Comparison of ENCODE assay signal across 13 cellular contexts in genomic region chr2:64105676-64106461, GRCh38. TPM values are rescaled to one million over a fixed set of nuclear protein-coding genes. Genes with fewer than 3 reads are reported as not detected.
DNase-seq lines count a peak whose midpoint lies in the region; ATAC-seq, FAIRE-seq and TF ChIP-seq lines count a peak whose summit lies in the region.
"Had no signal": no experiment of that assay in that cellular context is flagged by ENCODE, and none has a peak within 500 bp of the region (broad histone marks: within the 10 kb centered on the region; RNA-seq: fewer than 3 reads in every experiment).

No MANE protein-coding gene starts in this region.

- peak; percentile 56 for FAIRE-seq in GM12891 (lab: Jason Lieb, UNC)
- FAIRE-seq: G401.6, HTR-8/SVneo had no signal

- no peak for TF ChIP-seq CTCF in tibial nerve (IDR thresholded peaks at IDR 0.05)

- no peak overlapping the region for H3K4me3 Mint-ChIP-seq in activated T-helper 17 cell treated with anti-CD3 and anti-CD28 coated beads, Interleukin-2, amount 50 U/mL, for 72 hours
- H3K4me3 Mint-ChIP-seq: brain had no signal

- peaks cover 33% of the 10 kb centered on the region for H3K36me3 ChIP-seq in mesodermal cell (ENCODE audit: control insufficient read depth, insufficient read depth, low read length)
- peaks cover 0 to 34% (median 0%) of the 10 kb centered on the region in 3 donors for H3K36me3 ChIP-seq in tibial nerve

- intact Hi-C loops in sciatic nerve (cut with DNase I), result no loop called here

- H3K27me3 ChIP-seq in tibial nerve, result no peaks in the 10 kb centered on the region

- TF ChIP-seq POLR2A in GM12891 (IDR thresholded peaks at IDR 0.05; ENCODE audit: low read depth, low read length), result no peak
- no peak for TF ChIP-seq POLR2A in tibial nerve (IDR thresholded peaks at IDR 0.05)

- peaks cover 28% of the 10 kb centered on the region for H3K4me1 ChIP-seq in mesodermal cell (ENCODE audit: control insufficient read depth, insufficient read depth, low read length, poor library complexity, severe bottlenecking)
- peaks cover 0 to 37% (median 12%) of the 10 kb centered on the region in 4 donors for H3K4me1 ChIP-seq in tibial nerve

- TF ChIP-seq EP300 in tibial nerve (IDR thresholded peaks at IDR 0.05), result no peak

- DNase-seq in GM12891 (ENCODE audit: insufficient read length, low spot score) (no peak), sciatic nerve (ENCODE audit: low spot score) (no peak), GDM1 (lab: John Stamatoyannopoulos, UW) (no peak), NCI-H526 (lab: John Stamatoyannopoulos, UW) (no peak), tibial nerve (ENCODE audit: low spot score in 2 of 2) (no peak)
- DNase-seq: NCI-H510A treated with DMSO at 0.1 percent for 48 hours, WERI-Rb-1 had no signal

- H3K9me3 Mint-ChIP-seq in activated T-helper 17 cell treated with anti-CD3 and anti-CD28 coated beads, Interleukin-2, amount 50 U/mL, for 72 hours, result no peaks in the 10 kb centered on the region
- H3K9me3 Mint-ChIP-seq: brain had no signal

- H3K27ac Mint-ChIP-seq in activated T-helper 17 cell treated with anti-CD3 and anti-CD28 coated beads, Interleukin-2, amount 50 U/mL, for 72 hours, result peak overlapping the region; percentile 34

- H3K4me3 ChIP-seq in mesodermal cell (ENCODE audit: extremely low read depth, insufficient read depth, low read length, poor library complexity, severe bottlenecking), result no peak overlapping the region
- H3K4me3 ChIP-seq in tibial nerve, result no peak overlapping the region

- H3K9me3 ChIP-seq in mesodermal cell (ENCODE audit: control insufficient read depth, low read length), result no peaks in the 10 kb centered on the region
- H3K9me3 ChIP-seq in tibial nerve, result no peaks in the 10 kb centered on the region

- peaks cover 43% of the 10 kb centered on the region for H3K4me1 Mint-ChIP-seq in activated T-helper 17 cell treated with anti-CD3 and anti-CD28 coated beads, Interleukin-2, amount 50 U/mL, for 72 hours

- ATAC-seq in HG03066 (IDR thresholded peaks at IDR 0.05; ENCODE audit: low read depth, unreplicated experiment) (peak; percentile 39), sciatic nerve (no peak)
- no peak for ATAC-seq in activated T-helper 17 cell treated with anti-CD3 and anti-CD28 coated beads, Interleukin-2, amount 50 U/mL, for 72 hours (replicated peaks)

- H3K27ac ChIP-seq in mesodermal cell (ENCODE audit: low read depth, low read length, severe bottlenecking), result peak overlapping the region; percentile 68
- H3K27ac ChIP-seq in tibial nerve, result peak overlapping the region in 1 of 4 donors; percentile 28
- H3K27ac ChIP-seq: WERI-Rb-1 had no signal

- 83 to 89% methylated on average over 1 of the region's 5 CpGs for WGBS in mesodermal cell (ENCODE audit: insufficient coverage in 2 of 2), 2 experiments
- 72 to 81% methylated on average over 5 of the region's 5 CpGs for WGBS in tibial nerve, 2 donors

- H3K27me3 Mint-ChIP-seq in activated T-helper 17 cell treated with anti-CD3 and anti-CD28 coated beads, Interleukin-2, amount 50 U/mL, for 72 hours, result no peaks in the 10 kb centered on the region
- H3K27me3 Mint-ChIP-seq: brain had no signal

- peaks cover 99% of the 10 kb centered on the region for H3K36me3 Mint-ChIP-seq in activated T-helper 17 cell treated with anti-CD3 and anti-CD28 coated beads, Interleukin-2, amount 50 U/mL, for 72 hours (ENCODE audit: low read depth)

TF ChIP-seq in GM12891, 5 proteins besides CTCF, POLR2A, EP300 and RAD21:
- TF ChIP-seq POU2F2 (IDR thresholded peaks at IDR 0.05; ENCODE audit: low read depth, low read length), result no peak
- no peak for TF ChIP-seq POLR2AphosphoS5 (IDR thresholded peaks at IDR 0.05; ENCODE audit: low read depth, low read length)
- no peak for TF ChIP-seq PAX5 (IDR thresholded peaks at IDR 0.05; ENCODE audit: insufficient read depth, low read length, severe bottlenecking)
- no peak for TF ChIP-seq SPI1 (IDR thresholded peaks at IDR 0.05; ENCODE audit: low read depth, low read length)
- no peak for TF ChIP-seq TAF1 (IDR thresholded peaks at IDR 0.05; ENCODE audit: low read depth, low read length)

RNA-seq across cellular contexts. Expression of gene PELI1, which starts 38.4 kb away (rescaled TPM):
- 16.7 TPM for polyA plus RNA-seq in GM12891 (2012; ENCODE audit: low read depth, missing spikeins)
- total RNA-seq in activated T-helper 17 cell treated with anti-CD3 and anti-CD28 coated beads, Interleukin-2, amount 50 U/mL, for 72 hours, result 10 to 100 TPM; 57.4 to 59.7 TPM
- polyA plus RNA-seq in mesodermal cell (2013, experiment 1 of 2), result 46.5 TPM
- 43.7 TPM for polyA plus RNA-seq in mesodermal cell (2013, experiment 2 of 2)
- total RNA-seq in sciatic nerve, result 50.7 TPM
- total RNA-seq in tibial nerve, result 10 to 100 TPM; 18.4 to 31.0 (median 24.6) TPM
